9 cellular contexts compared by ENCODE assay signal in the genomic region with DNA sequence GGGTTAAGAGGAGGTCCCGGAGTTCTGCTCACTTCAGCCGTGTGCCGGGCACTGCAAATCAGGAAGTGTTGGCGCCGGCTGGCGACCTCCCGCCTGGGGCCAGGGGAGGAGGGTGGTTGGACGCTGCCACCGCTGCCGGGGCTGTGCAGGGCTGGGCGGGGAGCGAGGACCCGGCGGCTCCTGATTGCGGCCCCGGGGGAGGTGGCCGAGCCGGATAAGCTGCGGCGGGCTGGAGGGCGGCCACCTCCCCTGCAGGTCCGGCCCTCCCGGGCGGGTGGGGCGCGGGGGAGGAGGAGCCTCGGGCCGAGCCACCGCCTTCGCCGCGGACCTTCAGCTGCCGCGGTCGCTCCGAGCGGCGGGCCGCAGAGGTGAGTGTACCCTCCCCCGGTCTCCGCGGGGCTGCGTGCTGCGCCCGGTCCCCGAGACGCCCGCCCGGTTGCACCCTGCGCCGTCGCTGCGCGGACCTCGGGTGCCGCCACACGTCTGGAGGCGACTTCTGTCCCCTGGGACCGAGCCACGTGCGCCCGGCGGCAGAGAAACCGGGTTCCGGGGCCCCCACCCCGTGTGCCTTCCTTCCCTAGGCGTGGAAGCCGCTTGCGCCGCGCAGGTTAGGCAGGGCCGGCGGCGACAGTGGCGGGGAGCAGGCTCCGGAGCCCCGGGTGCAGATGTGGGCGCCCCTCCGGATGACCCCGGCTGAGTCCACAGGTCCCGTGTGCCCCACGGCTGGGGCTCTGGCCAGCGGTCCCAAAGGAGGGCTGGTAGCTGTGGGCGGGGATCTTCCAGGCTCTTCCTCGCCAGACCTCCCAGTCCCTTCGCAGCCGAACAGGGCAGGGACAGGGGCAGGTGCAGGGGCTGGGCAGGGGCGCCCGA. TPM values are rescaled to one million over a fixed set of nuclear protein-coding genes. Genes with fewer than 3 reads are reported as not detected.
DNase-seq lines count a peak whose midpoint lies in the region; ATAC-seq, FAIRE-seq and TF ChIP-seq lines count a peak whose summit lies in the region.
"Had no signal": no experiment of that assay in that cellular context is flagged by ENCODE, and none has a peak within 500 bp of the region (broad histone marks: within the 10 kb centered on the region; RNA-seq: fewer than 3 reads in every experiment).

A gene with protein sequence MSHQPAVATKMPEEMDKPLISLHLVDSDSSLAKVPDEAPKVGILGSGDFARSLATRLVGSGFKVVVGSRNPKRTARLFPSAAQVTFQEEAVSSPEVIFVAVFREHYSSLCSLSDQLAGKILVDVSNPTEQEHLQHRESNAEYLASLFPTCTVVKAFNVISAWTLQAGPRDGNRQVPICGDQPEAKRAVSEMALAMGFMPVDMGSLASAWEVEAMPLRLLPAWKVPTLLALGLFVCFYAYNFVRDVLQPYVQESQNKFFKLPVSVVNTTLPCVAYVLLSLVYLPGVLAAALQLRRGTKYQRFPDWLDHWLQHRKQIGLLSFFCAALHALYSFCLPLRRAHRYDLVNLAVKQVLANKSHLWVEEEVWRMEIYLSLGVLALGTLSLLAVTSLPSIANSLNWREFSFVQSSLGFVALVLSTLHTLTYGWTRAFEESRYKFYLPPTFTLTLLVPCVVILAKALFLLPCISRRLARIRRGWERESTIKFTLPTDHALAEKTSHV (plus strand): TSS at position 314 of the 870 bp plus-strand sequence. CDS start 7,179 bp downstream, outside the sequence.

- peaks cover 4% of the 10 kb centered on the region for H3K27me3 ChIP-seq in keratinocyte (ENCODE audit: control insufficient read depth, extremely low read depth, insufficient read depth, low read length)
- peaks cover 25% of the 10 kb centered on the region for H3K27me3 ChIP-seq in smooth muscle cell (ENCODE audit: low read depth)

- H3K36me3 ChIP-seq in keratinocyte (ENCODE audit: control insufficient read depth in 2 of 2, extremely low read depth in 1 of 2, insufficient read depth in 2 of 2, low read length in 2 of 2) (peaks cover 0 to 3% of the 10 kb centered on the region in 2 experiments), smooth muscle cell (ENCODE audit: low read depth) (no peaks in the 10 kb centered on the region)

- TF ChIP-seq CTCF in cardiac fibroblast (IDR thresholded peaks at IDR 0.05; ENCODE audit: low read depth, low read length) = no peak
- no peak for TF ChIP-seq CTCF in keratinocyte (optimal IDR thresholded peaks at IDR 0.05 in 1 of 3, IDR thresholded peaks at IDR 0.05 in 1 of 3, conservative IDR thresholded peaks at IDR 0.05 in 1 of 3; ENCODE audit: extremely low read depth in 1 of 3, insufficient read depth in 2 of 3, low read length in 3 of 3)
- no peak for TF ChIP-seq CTCF in smooth muscle cell (IDR thresholded peaks at IDR 0.05; ENCODE audit: borderline replicate concordance, insufficient read depth, poor library complexity, severe bottlenecking)

- H3K9me1 ChIP-seq in keratinocyte (ENCODE audit: control insufficient read depth, extremely low read depth, insufficient read depth, low read length) = no peaks in the 10 kb centered on the region

- H3K9me3 ChIP-seq in keratinocyte (ENCODE audit: control insufficient read depth, low read depth, low read length) = no peaks in the 10 kb centered on the region
- H3K9me3 ChIP-seq in smooth muscle cell (replicated peaks; ENCODE audit: low read depth) = no peaks in the 10 kb centered on the region

- 3% methylated on average over 30 of the region's 89 CpGs for WGBS in smooth muscle cell (ENCODE audit: low lambda C conversion rate)

- no peaks in the 10 kb centered on the region for H3F3A ChIP-seq in smooth muscle cell (ENCODE audit: low read depth)

- H2AFZ ChIP-seq in keratinocyte (ENCODE audit: control insufficient read depth, low read length) (peak within 1 kb of the TSS; percentile 68), smooth muscle cell (ENCODE audit: low read depth) (peak within 1 kb of the TSS; percentile 91)

- no peak for FAIRE-seq in keratinocyte (lab: Jason Lieb, UNC)
- FAIRE-seq: islet of Langerhans had no signal

- H3K79me2 ChIP-seq in keratinocyte (ENCODE audit: control insufficient read depth, insufficient read depth, low read length) (no peaks in the 10 kb centered on the region), smooth muscle cell (ENCODE audit: low read depth) (no peaks in the 10 kb centered on the region)

- H3K4me1 ChIP-seq in keratinocyte (ENCODE audit: control insufficient read depth, extremely low read depth, insufficient read depth, low read length) = peaks cover 10% of the 10 kb centered on the region
- H3K4me1 ChIP-seq in smooth muscle cell (ENCODE audit: low read depth) = peaks cover 4% of the 10 kb centered on the region

- dilution Hi-C loops in keratinocyte (cut with MboI; ENCODE audit: extremely low pct_ligation_motif_present, low sequenced_read_pairs) = no loop called here

- H3K4me3 ChIP-seq in cardiac fibroblast (replicated peaks in 1 of 2; ENCODE audit: low read depth in 2 of 2, low read length in 2 of 2) (peak within 1 kb of the TSS; percentile 57 to 75), keratinocyte (ENCODE audit: control insufficient read depth in 2 of 3, extremely low read depth in 1 of 3, insufficient read depth in 2 of 3, low read depth in 1 of 3, low read length in 3 of 3) (peak within 1 kb of the TSS; percentile 70 to 80 (median 76)), smooth muscle cell (peak within 1 kb of the TSS; percentile 54)

- H3K27ac ChIP-seq in keratinocyte (ENCODE audit: control insufficient read depth, insufficient read depth, low read length) (peak within 1 kb of the TSS; percentile 14), smooth muscle cell (ENCODE audit: low read depth) (no peak within 1 kb of the TSS)

- peak within 1 kb of the TSS; percentile 77 for H3K9ac ChIP-seq in keratinocyte (ENCODE audit: control insufficient read depth, extremely low read depth, insufficient read depth, low read length)
- no peak within 1 kb of the TSS for H3K9ac ChIP-seq in smooth muscle cell (ENCODE audit: low read depth)

- DNase-seq in ELR (ENCODE audit: low read depth) = peak; percentile 81
- peak; percentile 86 for DNase-seq in NOMO-1 treated with dmso at 0.1 percent for 144 hours (lab: John Stamatoyannopoulos, UW; ENCODE audit: unreplicated experiment)
- DNase-seq in cardiac fibroblast (ENCODE audit: low read depth in 2 of 2) = peak; percentile 42 to 60
- DNase-seq in keratinocyte (ENCODE audit: low read depth, low spot score) = no peak
- DNase-seq in smooth muscle cell (lab: John Stamatoyannopoulos, UW; ENCODE audit: unreplicated experiment) = no peak
- DNase-seq in NK-92 treated with Interleukin-12 subunit alpha and Interleukin-12 subunit beta, amount 100 ng/mL, for 24 hours (lab: John Stamatoyannopoulos, UW) = no peak

- H4K20me1 ChIP-seq in keratinocyte (ENCODE audit: control insufficient read depth, extremely low read depth, insufficient read depth, low read length) = no peaks in the 10 kb centered on the region
- H4K20me1 ChIP-seq in smooth muscle cell (ENCODE audit: low read depth) = no peaks in the 10 kb centered on the region

- H3K4me2 ChIP-seq in keratinocyte (ENCODE audit: control insufficient read depth, extremely low read depth, insufficient read depth, low read depth, low read length) = peak within 1 kb of the TSS; percentile 77
- H3K4me2 ChIP-seq in smooth muscle cell = peak within 1 kb of the TSS; percentile 91

- peak; percentile 80 for ATAC-seq in GM19397 (IDR thresholded peaks at IDR 0.05; ENCODE audit: unreplicated experiment)
- peak; percentile 59 for ATAC-seq in HG03378 (IDR thresholded peaks at IDR 0.05; ENCODE audit: unreplicated experiment)

RNA-seq across cellular contexts. Expression of the gene that starts here (rescaled TPM):
- polyA plus RNA-seq in keratinocyte = 15.5 to 29.7 TPM (median 19.9 TPM) in 3 replicates
- polyA plus RNA-seq in keratinocyte (2011; ENCODE audit: low read depth) = 3.0 TPM
- 11.4 and 13.4 TPM in 2 replicates for polyA plus RNA-seq in keratinocyte (2011; cell fraction: cytosol; rRNA removed)
- polyA plus RNA-seq in keratinocyte (2011; cell fraction: nucleus; rRNA removed) = 47.2 and 51.9 TPM in 2 replicates
- 14.0 and 32.2 TPM in 2 replicates for polyA plus RNA-seq in keratinocyte (2012; ENCODE audit: low replicate concordance)
- polyA minus RNA-seq in keratinocyte = 19.6 to 51.3 TPM (median 29.0 TPM) in 3 replicates
- 35.5 TPM for polyA minus RNA-seq in keratinocyte (2011; cell fraction: cytosol; rRNA and poly(A)+ RNA removed)
- polyA minus RNA-seq in keratinocyte (2011; cell fraction: nucleus; rRNA and poly(A)+ RNA removed) = 53.0 and 59.4 TPM in 2 replicates
- 1.2 and 2.9 TPM in 2 replicates for total RNA-seq in smooth muscle cell
- 0.87 and 3.4 TPM in 2 replicates for polyA plus RNA-seq in smooth muscle cell

Comparison
In these comparisons a context has a peak if more than half of its experiments do, and no peak if none do; other contexts are left out.
1. DNase-seq: peak in ELR (single experiment), NOMO-1 treated with dmso at 0.1 percent for 144 hours (single experiment) and cardiac fibroblast (2 of 2); none in keratinocyte (single experiment), smooth muscle cell (single experiment) and NK-92 treated with Interleukin-12 subunit alpha and Interleukin-12 subunit beta, amount 100 ng/mL, for 24 hours (single experiment).
2. Peak in every context shown above with its lines, with median percentiles within 50 percentile points of each other: H3K4me3 ChIP-seq.